Comparison of ENCODE assay signal across 1 cellular context in genomic region chr7:132837529-132837928, GRCh38.
TF ChIP-seq lines count a peak whose summit lies in the region.

No MANE protein-coding gene starts in this region.

TF ChIP-seq in K562, 482 proteins besides CTCF, POLR2A, EP300 and RAD21 (continued from another document and continues in another):
- TF ChIP-seq CEBPG (CRISPR knock-in tag; IDR thresholded peaks at IDR 0.05): peak; percentile 83
- TF ChIP-seq CEBPG (tag; conservative IDR thresholded peaks at IDR 0.05 in 1 of 2, IDR thresholded peaks at IDR 0.05 in 1 of 2): peak; percentile 58 to 91
- TF ChIP-seq MTA3 (IDR thresholded peaks at IDR 0.05; ENCODE audit: borderline replicate concordance): no peak
- TF ChIP-seq PTBP1 (IDR thresholded peaks at IDR 0.05; ENCODE audit: low read depth, low read length): no peak
- no peak for TF ChIP-seq ATF6 (CRISPR knock-in tag; IDR thresholded peaks at IDR 0.05)
- TF ChIP-seq BRD4 (IDR thresholded peaks at IDR 0.05): no peak
- no peak for TF ChIP-seq ZMIZ1 (IDR thresholded peaks at IDR 0.05; ENCODE audit: low read depth in 2 of 2, low read length in 2 of 2)
- TF ChIP-seq CBFA2T2 (conservative IDR thresholded peaks at IDR 0.05): no peak
- TF ChIP-seq NRF1 (conservative IDR thresholded peaks at IDR 0.05 in 1 of 2, IDR thresholded peaks at IDR 0.05 in 1 of 2): peak; percentile 45 to 46; a peak in 2 of 4 replicates
- TF ChIP-seq MTA1 (IDR thresholded peaks at IDR 0.05; ENCODE audit: borderline replicate concordance): no peak
- TF ChIP-seq NFE2L1 (tag; IDR thresholded peaks at IDR 0.05; ENCODE audit: borderline replicate concordance, low read depth): no peak
- no peak for TF ChIP-seq ZNF717 (CRISPR knock-in tag; IDR thresholded peaks at IDR 0.05)
- TF ChIP-seq ZNF778 (CRISPR knock-in tag; IDR thresholded peaks at IDR 0.05): no peak
- no peak for TF ChIP-seq RAD51 (IDR thresholded peaks at IDR 0.05; ENCODE audit: borderline replicate concordance, low read depth)
- TF ChIP-seq ZZZ3 (IDR thresholded peaks at IDR 0.05): no peak
- TF ChIP-seq HES1 (IDR thresholded peaks at IDR 0.05; ENCODE audit: low read depth): no peak
- no peak for TF ChIP-seq ZNF780A (CRISPR knock-in tag; IDR thresholded peaks at IDR 0.05)
- no peak for TF ChIP-seq CEBPZ (IDR thresholded peaks at IDR 0.05; ENCODE audit: borderline replicate concordance, low read depth, low read length)
- no peak for TF ChIP-seq NKRF (IDR thresholded peaks at IDR 0.05; ENCODE audit: borderline replicate concordance)
- TF ChIP-seq ZNF41 (CRISPR knock-in tag; conservative IDR thresholded peaks at IDR 0.05): no peak
- no peak for TF ChIP-seq CHD7 (IDR thresholded peaks at IDR 0.05; ENCODE audit: low read depth, low read length)
- no peak for TF ChIP-seq ZNF609 (CRISPR knock-in tag; IDR thresholded peaks at IDR 0.05; ENCODE audit: borderline replicate concordance)
- TF ChIP-seq SMARCC2 (IDR thresholded peaks at IDR 0.05; ENCODE audit: low read depth): no peak
- TF ChIP-seq KAT8 (IDR thresholded peaks at IDR 0.05; ENCODE audit: low read depth): no peak
